ENCODE assay signal across 2 cellular contexts in genomic region chr2:39516347-39517101, GRCh38.
A peak's percentile ranks its signal among the peaks of the same experiment; 100 is the strongest.
TF ChIP-seq lines count a peak whose summit lies in the region.

No MANE protein-coding gene starts in this region.

TF ChIP-seq in GM23338, 12 proteins besides CTCF, POLR2A, EP300 and RAD21 (continued from another document):
- TF ChIP-seq, protein P1, sequence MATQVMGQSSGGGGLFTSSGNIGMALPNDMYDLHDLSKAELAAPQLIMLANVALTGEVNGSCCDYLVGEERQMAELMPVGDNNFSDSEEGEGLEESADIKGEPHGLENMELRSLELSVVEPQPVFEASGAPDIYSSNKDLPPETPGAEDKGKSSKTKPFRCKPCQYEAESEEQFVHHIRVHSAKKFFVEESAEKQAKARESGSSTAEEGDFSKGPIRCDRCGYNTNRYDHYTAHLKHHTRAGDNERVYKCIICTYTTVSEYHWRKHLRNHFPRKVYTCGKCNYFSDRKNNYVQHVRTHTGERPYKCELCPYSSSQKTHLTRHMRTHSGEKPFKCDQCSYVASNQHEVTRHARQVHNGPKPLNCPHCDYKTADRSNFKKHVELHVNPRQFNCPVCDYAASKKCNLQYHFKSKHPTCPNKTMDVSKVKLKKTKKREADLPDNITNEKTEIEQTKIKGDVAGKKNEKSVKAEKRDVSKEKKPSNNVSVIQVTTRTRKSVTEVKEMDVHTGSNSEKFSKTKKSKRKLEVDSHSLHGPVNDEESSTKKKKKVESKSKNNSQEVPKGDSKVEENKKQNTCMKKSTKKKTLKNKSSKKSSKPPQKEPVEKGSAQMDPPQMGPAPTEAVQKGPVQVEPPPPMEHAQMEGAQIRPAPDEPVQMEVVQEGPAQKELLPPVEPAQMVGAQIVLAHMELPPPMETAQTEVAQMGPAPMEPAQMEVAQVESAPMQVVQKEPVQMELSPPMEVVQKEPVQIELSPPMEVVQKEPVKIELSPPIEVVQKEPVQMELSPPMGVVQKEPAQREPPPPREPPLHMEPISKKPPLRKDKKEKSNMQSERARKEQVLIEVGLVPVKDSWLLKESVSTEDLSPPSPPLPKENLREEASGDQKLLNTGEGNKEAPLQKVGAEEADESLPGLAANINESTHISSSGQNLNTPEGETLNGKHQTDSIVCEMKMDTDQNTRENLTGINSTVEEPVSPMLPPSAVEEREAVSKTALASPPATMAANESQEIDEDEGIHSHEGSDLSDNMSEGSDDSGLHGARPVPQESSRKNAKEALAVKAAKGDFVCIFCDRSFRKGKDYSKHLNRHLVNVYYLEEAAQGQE (IDR thresholded peaks at IDR 0.05; ENCODE audit: unreplicated experiment) = no peak
- TF ChIP-seq, protein P2, sequence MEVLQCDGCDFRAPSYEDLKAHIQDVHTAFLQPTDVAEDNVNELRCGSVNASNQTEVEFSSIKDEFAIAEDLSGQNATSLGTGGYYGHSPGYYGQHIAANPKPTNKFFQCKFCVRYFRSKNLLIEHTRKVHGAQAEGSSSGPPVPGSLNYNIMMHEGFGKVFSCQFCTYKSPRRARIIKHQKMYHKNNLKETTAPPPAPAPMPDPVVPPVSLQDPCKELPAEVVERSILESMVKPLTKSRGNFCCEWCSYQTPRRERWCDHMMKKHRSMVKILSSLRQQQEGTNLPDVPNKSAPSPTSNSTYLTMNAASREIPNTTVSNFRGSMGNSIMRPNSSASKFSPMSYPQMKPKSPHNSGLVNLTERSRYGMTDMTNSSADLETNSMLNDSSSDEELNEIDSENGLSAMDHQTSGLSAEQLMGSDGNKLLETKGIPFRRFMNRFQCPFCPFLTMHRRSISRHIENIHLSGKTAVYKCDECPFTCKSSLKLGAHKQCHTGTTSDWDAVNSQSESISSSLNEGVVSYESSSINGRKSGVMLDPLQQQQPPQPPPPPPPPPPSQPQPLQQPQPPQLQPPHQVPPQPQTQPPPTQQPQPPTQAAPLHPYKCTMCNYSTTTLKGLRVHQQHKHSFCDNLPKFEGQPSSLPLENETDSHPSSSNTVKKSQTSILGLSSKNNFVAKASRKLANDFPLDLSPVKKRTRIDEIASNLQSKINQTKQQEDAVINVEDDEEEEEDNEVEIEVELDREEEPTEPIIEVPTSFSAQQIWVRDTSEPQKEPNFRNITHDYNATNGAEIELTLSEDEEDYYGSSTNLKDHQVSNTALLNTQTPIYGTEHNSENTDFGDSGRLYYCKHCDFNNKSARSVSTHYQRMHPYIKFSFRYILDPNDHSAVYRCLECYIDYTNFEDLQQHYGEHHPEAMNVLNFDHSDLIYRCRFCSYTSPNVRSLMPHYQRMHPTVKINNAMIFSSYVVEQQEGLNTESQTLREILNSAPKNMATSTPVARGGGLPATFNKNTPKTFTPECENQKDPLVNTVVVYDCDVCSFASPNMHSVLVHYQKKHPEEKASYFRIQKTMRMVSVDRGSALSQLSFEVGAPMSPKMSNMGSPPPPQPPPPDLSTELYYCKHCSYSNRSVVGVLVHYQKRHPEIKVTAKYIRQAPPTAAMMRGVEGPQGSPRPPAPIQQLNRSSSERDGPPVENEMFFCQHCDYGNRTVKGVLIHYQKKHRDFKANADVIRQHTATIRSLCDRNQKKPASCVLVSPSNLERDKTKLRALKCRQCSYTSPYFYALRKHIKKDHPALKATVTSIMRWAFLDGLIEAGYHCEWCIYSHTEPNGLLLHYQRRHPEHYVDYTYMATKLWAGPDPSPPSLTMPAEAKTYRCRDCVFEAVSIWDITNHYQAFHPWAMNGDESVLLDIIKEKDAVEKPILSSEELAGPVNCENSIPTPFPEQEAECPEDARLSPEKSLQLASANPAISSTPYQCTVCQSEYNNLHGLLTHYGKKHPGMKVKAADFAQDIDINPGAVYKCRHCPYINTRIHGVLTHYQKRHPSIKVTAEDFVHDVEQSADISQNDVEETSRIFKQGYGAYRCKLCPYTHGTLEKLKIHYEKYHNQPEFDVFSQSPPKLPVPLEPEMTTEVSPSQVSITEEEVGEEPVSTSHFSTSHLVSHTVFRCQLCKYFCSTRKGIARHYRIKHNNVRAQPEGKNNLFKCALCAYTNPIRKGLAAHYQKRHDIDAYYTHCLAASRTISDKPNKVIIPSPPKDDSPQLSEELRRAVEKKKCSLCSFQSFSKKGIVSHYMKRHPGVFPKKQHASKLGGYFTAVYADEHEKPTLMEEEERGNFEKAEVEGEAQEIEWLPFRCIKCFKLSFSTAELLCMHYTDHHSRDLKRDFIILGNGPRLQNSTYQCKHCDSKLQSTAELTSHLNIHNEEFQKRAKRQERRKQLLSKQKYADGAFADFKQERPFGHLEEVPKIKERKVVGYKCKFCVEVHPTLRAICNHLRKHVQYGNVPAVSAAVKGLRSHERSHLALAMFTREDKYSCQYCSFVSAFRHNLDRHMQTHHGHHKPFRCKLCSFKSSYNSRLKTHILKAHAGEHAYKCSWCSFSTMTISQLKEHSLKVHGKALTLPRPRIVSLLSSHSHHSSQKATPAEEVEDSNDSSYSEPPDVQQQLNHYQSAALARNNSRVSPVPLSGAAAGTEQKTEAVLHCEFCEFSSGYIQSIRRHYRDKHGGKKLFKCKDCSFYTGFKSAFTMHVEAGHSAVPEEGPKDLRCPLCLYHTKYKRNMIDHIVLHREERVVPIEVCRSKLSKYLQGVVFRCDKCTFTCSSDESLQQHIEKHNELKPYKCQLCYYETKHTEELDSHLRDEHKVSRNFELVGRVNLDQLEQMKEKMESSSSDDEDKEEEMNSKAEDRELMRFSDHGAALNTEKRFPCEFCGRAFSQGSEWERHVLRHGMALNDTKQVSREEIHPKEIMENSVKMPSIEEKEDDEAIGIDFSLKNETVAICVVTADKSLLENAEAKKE (CRISPR knock-in tag; IDR thresholded peaks at IDR 0.05) = peak; percentile 59
- TF ChIP-seq EZH2 (IDR thresholded peaks at IDR 0.05; ENCODE audit: low read depth, unreplicated experiment) = no peak

TF ChIP-seq in WTC11, 78 proteins besides CTCF, POLR2A, EP300 and RAD21 (continued from another document):
- TF ChIP-seq, protein P3, sequence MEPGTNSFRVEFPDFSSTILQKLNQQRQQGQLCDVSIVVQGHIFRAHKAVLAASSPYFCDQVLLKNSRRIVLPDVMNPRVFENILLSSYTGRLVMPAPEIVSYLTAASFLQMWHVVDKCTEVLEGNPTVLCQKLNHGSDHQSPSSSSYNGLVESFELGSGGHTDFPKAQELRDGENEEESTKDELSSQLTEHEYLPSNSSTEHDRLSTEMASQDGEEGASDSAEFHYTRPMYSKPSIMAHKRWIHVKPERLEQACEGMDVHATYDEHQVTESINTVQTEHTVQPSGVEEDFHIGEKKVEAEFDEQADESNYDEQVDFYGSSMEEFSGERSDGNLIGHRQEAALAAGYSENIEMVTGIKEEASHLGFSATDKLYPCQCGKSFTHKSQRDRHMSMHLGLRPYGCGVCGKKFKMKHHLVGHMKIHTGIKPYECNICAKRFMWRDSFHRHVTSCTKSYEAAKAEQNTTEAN (CRISPR knock-in tag; IDR thresholded peaks at IDR 0.05) = no peak
- TF ChIP-seq, protein P4, sequence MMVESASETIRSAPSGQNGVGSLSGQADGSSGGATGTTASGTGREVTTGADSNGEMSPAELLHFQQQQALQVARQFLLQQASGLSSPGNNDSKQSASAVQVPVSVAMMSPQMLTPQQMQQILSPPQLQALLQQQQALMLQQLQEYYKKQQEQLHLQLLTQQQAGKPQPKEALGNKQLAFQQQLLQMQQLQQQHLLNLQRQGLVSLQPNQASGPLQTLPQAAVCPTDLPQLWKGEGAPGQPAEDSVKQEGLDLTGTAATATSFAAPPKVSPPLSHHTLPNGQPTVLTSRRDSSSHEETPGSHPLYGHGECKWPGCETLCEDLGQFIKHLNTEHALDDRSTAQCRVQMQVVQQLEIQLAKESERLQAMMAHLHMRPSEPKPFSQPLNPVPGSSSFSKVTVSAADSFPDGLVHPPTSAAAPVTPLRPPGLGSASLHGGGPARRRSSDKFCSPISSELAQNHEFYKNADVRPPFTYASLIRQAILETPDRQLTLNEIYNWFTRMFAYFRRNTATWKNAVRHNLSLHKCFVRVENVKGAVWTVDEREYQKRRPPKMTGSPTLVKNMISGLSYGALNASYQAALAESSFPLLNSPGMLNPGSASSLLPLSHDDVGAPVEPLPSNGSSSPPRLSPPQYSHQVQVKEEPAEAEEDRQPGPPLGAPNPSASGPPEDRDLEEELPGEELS (CRISPR knock-in tag; IDR thresholded peaks at IDR 0.05) = peak; percentile 65; the same call in 1 of the 2 replicates
- TF ChIP-seq, protein P5, sequence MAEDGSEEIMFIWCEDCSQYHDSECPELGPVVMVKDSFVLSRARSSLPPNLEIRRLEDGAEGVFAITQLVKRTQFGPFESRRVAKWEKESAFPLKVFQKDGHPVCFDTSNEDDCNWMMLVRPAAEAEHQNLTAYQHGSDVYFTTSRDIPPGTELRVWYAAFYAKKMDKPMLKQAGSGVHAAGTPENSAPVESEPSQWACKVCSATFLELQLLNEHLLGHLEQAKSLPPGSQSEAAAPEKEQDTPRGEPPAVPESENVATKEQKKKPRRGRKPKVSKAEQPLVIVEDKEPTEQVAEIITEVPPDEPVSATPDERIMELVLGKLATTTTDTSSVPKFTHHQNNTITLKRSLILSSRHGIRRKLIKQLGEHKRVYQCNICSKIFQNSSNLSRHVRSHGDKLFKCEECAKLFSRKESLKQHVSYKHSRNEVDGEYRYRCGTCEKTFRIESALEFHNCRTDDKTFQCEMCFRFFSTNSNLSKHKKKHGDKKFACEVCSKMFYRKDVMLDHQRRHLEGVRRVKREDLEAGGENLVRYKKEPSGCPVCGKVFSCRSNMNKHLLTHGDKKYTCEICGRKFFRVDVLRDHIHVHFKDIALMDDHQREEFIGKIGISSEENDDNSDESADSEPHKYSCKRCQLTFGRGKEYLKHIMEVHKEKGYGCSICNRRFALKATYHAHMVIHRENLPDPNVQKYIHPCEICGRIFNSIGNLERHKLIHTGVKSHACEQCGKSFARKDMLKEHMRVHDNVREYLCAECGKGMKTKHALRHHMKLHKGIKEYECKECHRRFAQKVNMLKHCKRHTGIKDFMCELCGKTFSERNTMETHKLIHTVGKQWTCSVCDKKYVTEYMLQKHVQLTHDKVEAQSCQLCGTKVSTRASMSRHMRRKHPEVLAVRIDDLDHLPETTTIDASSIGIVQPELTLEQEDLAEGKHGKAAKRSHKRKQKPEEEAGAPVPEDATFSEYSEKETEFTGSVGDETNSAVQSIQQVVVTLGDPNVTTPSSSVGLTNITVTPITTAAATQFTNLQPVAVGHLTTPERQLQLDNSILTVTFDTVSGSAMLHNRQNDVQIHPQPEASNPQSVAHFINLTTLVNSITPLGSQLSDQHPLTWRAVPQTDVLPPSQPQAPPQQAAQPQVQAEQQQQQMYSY (CRISPR knock-in tag; IDR thresholded peaks at IDR 0.05) = no peak
- no peak for TF ChIP-seq CREB1 (CRISPR knock-in tag; IDR thresholded peaks at IDR 0.05)
- no peak for TF ChIP-seq ZMAT4 (CRISPR knock-in tag; IDR thresholded peaks at IDR 0.05)
- TF ChIP-seq CBFB (CRISPR knock-in tag; IDR thresholded peaks at IDR 0.05; ENCODE audit: low read depth) = no peak
- TF ChIP-seq ZNF532 (CRISPR knock-in tag; IDR thresholded peaks at IDR 0.05; ENCODE audit: borderline replicate concordance) = no peak
- no peak for TF ChIP-seq MXD4 (CRISPR knock-in tag; IDR thresholded peaks at IDR 0.05; ENCODE audit: borderline replicate concordance)
- peak; percentile 36; the same call in 1 of the 2 replicates for TF ChIP-seq SP1 (CRISPR knock-in tag; conservative IDR thresholded peaks at IDR 0.05)
